2 cellular contexts compared by ENCODE assay signal in genomic region chr9:111959960-111960359, GRCh38.
TF ChIP-seq lines count a peak whose summit lies in the region.

No MANE protein-coding gene starts in this region.

TF ChIP-seq in HepG2, 621 proteins besides CTCF, POLR2A, EP300 and RAD21:
- TF ChIP-seq GLI4 (CRISPR knock-in tag; IDR thresholded peaks at IDR 0.05; ENCODE audit: borderline replicate concordance) = no peak
- no peak for TF ChIP-seq RCOR2 (CRISPR knock-in tag; IDR thresholded peaks at IDR 0.05)
- no peak for TF ChIP-seq USF2 (IDR thresholded peaks at IDR 0.05; ENCODE audit: low read depth, low read length)
- no peak for TF ChIP-seq USF2 (CRISPR knock-in tag; IDR thresholded peaks at IDR 0.05; ENCODE audit: borderline replicate concordance)
- no peak for TF ChIP-seq KLF12 (CRISPR knock-in tag; IDR thresholded peaks at IDR 0.05; ENCODE audit: borderline replicate concordance)
- TF ChIP-seq ELF3 (CRISPR knock-in tag; IDR thresholded peaks at IDR 0.05) = no peak
- no peak for TF ChIP-seq GLMP (CRISPR knock-in tag; IDR thresholded peaks at IDR 0.05; ENCODE audit: borderline replicate concordance)
- no peak for TF ChIP-seq ZNF543 (CRISPR knock-in tag; IDR thresholded peaks at IDR 0.05)
- no peak for TF ChIP-seq GPBP1L1 (CRISPR knock-in tag; IDR thresholded peaks at IDR 0.05)
- no peak for TF ChIP-seq ZFY (CRISPR knock-in tag; IDR thresholded peaks at IDR 0.05)
- TF ChIP-seq POGZ (CRISPR knock-in tag; IDR thresholded peaks at IDR 0.05) = no peak
- TF ChIP-seq RAD51 (IDR thresholded peaks at IDR 0.05; ENCODE audit: borderline replicate concordance) = no peak
- TF ChIP-seq THAP9 (CRISPR knock-in tag; IDR thresholded peaks at IDR 0.05; ENCODE audit: borderline replicate concordance) = no peak
- TF ChIP-seq ZNF670 (CRISPR knock-in tag; IDR thresholded peaks at IDR 0.05; ENCODE audit: borderline replicate concordance) = no peak
- TF ChIP-seq ZNF839 (CRISPR knock-in tag; IDR thresholded peaks at IDR 0.05; ENCODE audit: borderline replicate concordance) = no peak
TF ChIP-seq in HepG2: peak in this region for 0.

TF ChIP-seq in WTC11, 78 proteins besides CTCF, POLR2A, EP300 and RAD21 (continued from another document):
- no peak for TF ChIP-seq JUN (CRISPR knock-in tag; IDR thresholded peaks at IDR 0.05)
- TF ChIP-seq HMGXB4 (CRISPR knock-in tag; IDR thresholded peaks at IDR 0.05) = no peak
- TF ChIP-seq ZSCAN18 (CRISPR knock-in tag; IDR thresholded peaks at IDR 0.05) = no peak
